11 cellular contexts compared by ENCODE assay signal in genomic region chr6:41578714-41579610, GRCh38. TPM values are rescaled to one million over a fixed set of nuclear protein-coding genes. Genes with fewer than 3 reads are reported as not detected.
DNase-seq lines count a peak whose midpoint lies in the region; ATAC-seq and TF ChIP-seq lines count a peak whose summit lies in the region.
"Had no signal": no experiment of that assay in that cellular context is flagged by ENCODE, and none has a peak within 500 bp of the region (broad histone marks: within the 10 kb centered on the region; RNA-seq: fewer than 3 reads in every experiment).

No MANE protein-coding gene starts in this region.

- DNase-seq in AG08396 (ENCODE audit: low spot score) (peak; percentile 56), HS-27A (ENCODE audit: low read depth) (peak; percentile 26), left kidney (ENCODE audit: low read depth, low spot score) (peak; percentile 87), OCI-M2 (lab: John Stamatoyannopoulos, UW; ENCODE audit: unreplicated experiment) (no peak), sigmoid colon (no peak)
- no peak for DNase-seq in activated T-cell treated with anti-CD3 and anti-CD28 coated beads, Interleukin-2, amount 50 U/mL, for 24 hours
- DNase-seq: CD8-positive, alpha-beta T cell; effector CD4-positive, alpha-beta T cell had no signal

- H3K27me3 ChIP-seq in sigmoid colon, result no peaks in the 10 kb centered on the region

- ATAC-seq in HG02852 (IDR thresholded peaks at IDR 0.05; ENCODE audit: unreplicated experiment), result no peak
- ATAC-seq: CD8-positive, alpha-beta T cell had no signal

- H3K27me3 Mint-ChIP-seq in activated T-cell treated with anti-CD3 and anti-CD28 coated beads, Interleukin-2, amount 50 U/mL, for 24 hours, result no peaks in the 10 kb centered on the region
- H3K27me3 Mint-ChIP-seq: stimulated activated naive CD8-positive, alpha-beta T cell treated with anti-CD3 and anti-CD28 coated beads, Interleukin-15, Interleukin-2, amounts not matched to agents 100 ng/mL and 50 ng/mL, for 24 hours had no signal

- TF ChIP-seq CTCF in VCaP (conservative IDR thresholded peaks at IDR 0.05), result no peak
- TF ChIP-seq CTCF in sigmoid colon (IDR thresholded peaks at IDR 0.05), result no peak

- no peaks in the 10 kb centered on the region for H3K4me1 Mint-ChIP-seq in activated T-cell treated with anti-CD3 and anti-CD28 coated beads, Interleukin-2, amount 50 U/mL, for 24 hours (ENCODE audit: low read depth)

- peaks cover 17% of the 10 kb centered on the region for H3K36me3 Mint-ChIP-seq in activated T-cell treated with anti-CD3 and anti-CD28 coated beads, Interleukin-2, amount 50 U/mL, for 24 hours (ENCODE audit: low read depth)

- peak overlapping the region; percentile 56; the same call in 1 of the 2 replicates for H3K27ac ChIP-seq in VCaP
- peak overlapping the region in 1 of 4 donors; percentile 47 for H3K27ac ChIP-seq in sigmoid colon

- no peak for TF ChIP-seq EP300 in sigmoid colon (IDR thresholded peaks at IDR 0.05)

- no peaks in the 10 kb centered on the region for H3K9me3 ChIP-seq in sigmoid colon

- no peaks in the 10 kb centered on the region for H3K9me3 Mint-ChIP-seq in activated T-cell treated with anti-CD3 and anti-CD28 coated beads, Interleukin-2, amount 50 U/mL, for 24 hours
- H3K9me3 Mint-ChIP-seq: CD8-positive, alpha-beta T cell; stimulated activated naive CD8-positive, alpha-beta T cell treated with anti-CD3 and anti-CD28 coated beads, Interleukin-15, Interleukin-2, amounts not matched to agents 100 ng/mL and 50 ng/mL, for 24 hours had no signal

- no peak overlapping the region for H3K4me3 ChIP-seq in sigmoid colon

- TF ChIP-seq POLR2A in sigmoid colon (IDR thresholded peaks at IDR 0.05), result no peak

- H3K27ac Mint-ChIP-seq in activated T-cell treated with anti-CD3 and anti-CD28 coated beads, Interleukin-2, amount 50 U/mL, for 24 hours, result no peak overlapping the region
- H3K27ac Mint-ChIP-seq: CD8-positive, alpha-beta T cell had no signal

- peaks cover 0 to 51% (median 41%) of the 10 kb centered on the region in 4 donors for H3K4me1 ChIP-seq in sigmoid colon

- no peak overlapping the region for H3K4me3 Mint-ChIP-seq in activated T-cell treated with anti-CD3 and anti-CD28 coated beads, Interleukin-2, amount 50 U/mL, for 24 hours
- H3K4me3 Mint-ChIP-seq: CD8-positive, alpha-beta T cell; stimulated activated naive CD8-positive, alpha-beta T cell treated with anti-CD3 and anti-CD28 coated beads, Interleukin-15, Interleukin-2, amounts not matched to agents 100 ng/mL and 50 ng/mL, for 24 hours had no signal

- WGBS in sigmoid colon, 2 donors, result 21 to 51% methylated on average over 7 of the region's 7 CpGs

- H3K36me3 ChIP-seq in sigmoid colon, result no peaks in the 10 kb centered on the region

- intact Hi-C loops in sigmoid colon (cut with DNase I), result no loop called here

RNA-seq across cellular contexts. Expression of gene FOXP4, which starts 32.8 kb away (rescaled TPM):
- 10 to 100 TPM in 1 of 4 donors, 1 to 10 TPM in 3; 4.1 to 14.1 (median 5.8) TPM for total RNA-seq in sigmoid colon
- 10 to 100 TPM; 12.7 to 19.5 (median 15.6) TPM for polyA plus RNA-seq in sigmoid colon

RNA-seq across cellular contexts. Expression of gene MDFI, which starts 59.3 kb away (rescaled TPM):
- 1 to 10 TPM; 2.9 to 8.6 (median 5.1) TPM for total RNA-seq in sigmoid colon
- polyA plus RNA-seq in sigmoid colon, result 1 to 10 TPM in 2 of 3 donors, under 1 TPM in 1; 0.69 to 7.7 (median 4.2) TPM
- total RNA-seq: CD8-positive, alpha-beta T cell had no signal

Comparison
In these comparisons a context has a peak if more than half of its experiments do, and no peak if none do; other contexts are left out.
1. DNase-seq: peak in AG08396 (single experiment), HS-27A (single experiment) and left kidney (single experiment); none in OCI-M2 (single experiment), sigmoid colon (single experiment) and activated T-cell treated with anti-CD3 and anti-CD28 coated beads, Interleukin-2, amount 50 U/mL, for 24 hours (single experiment).